In the genomic region with DNA sequence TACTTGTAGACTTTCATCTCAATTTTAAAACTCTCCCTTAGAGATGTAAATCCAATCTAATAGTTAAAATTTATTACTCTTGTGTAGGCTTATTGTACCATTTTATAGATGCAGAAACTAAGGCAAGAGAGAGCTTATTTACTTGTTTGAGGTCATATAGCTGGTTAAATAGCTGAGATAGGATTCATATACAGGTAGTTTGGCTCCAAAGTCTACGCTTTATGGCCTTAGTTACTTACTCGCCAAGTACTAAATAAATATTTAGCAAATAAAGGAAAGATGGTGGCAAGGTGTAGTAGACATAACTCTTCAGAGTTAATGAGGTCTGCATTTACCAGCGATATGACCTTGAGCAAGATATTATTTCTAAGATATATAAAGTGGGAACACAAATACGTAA, we compare ENCODE assay signal across 36 cellular contexts.
"Had no signal": no experiment of that assay in that cellular context is flagged by ENCODE, and none has a peak within 500 bp of the region (broad histone marks: within the 10 kb centered on the region; RNA-seq: fewer than 3 reads in every experiment).

No MANE protein-coding gene starts in this region.

- H3K27ac ChIP-seq: ascending aorta, cardiac muscle cell, VCaP had no signal

- DNase-seq: activated B cell treated with CpG ODN at 0.5 μM for 24 hours; activated CD4-positive, alpha-beta memory T cell treated with anti-CD3 and anti-CD28 coated beads for 36 hours; activated CD4-positive, alpha-beta T cell treated with anti-CD3 and anti-CD28 coated beads for 4 hours; activated CD4-positive, alpha-beta T cell treated with anti-CD3 and anti-CD28 coated beads, Interleukin-2, amount 10 ng/mL, durations not matched to agents 24 days and 14 days; activated CD4-positive, alpha-beta T cell treated with anti-CD3 and anti-CD28 coated beads, Interleukin-2, amount 50 U/mL, for 1 hour; activated CD4-positive, alpha-beta T cell treated with anti-CD3 and anti-CD28 coated beads, Interleukin-2, amount 50 U/mL, for 4 hours; activated CD4-positive, CD25-positive, alpha-beta regulatory T cell treated with anti-CD3 and anti-CD28 coated beads, Interleukin-2, amount 50 U/mL, for 72 hours; activated CD8-positive, alpha-beta memory T cell treated with anti-CD3 and anti-CD28 coated beads, Interleukin-2, amount 50 U/mL, for 48 hours; activated CD8-positive, alpha-beta T cell treated with anti-CD3 and anti-CD28 coated beads for 36 hours; activated effector memory CD4-positive, alpha-beta T cell treated with Interleukin-2 at 50 U/mL for 16 hours; activated gamma-delta T cell; activated naive CD4-positive, alpha-beta T cell treated with anti-CD3 and anti-CD28 coated beads, Interleukin-2, amount 10 ng/mL, durations not matched to agents 7 days and 5 days; activated naive CD4-positive, alpha-beta T cell treated with Interleukin-2 at 50 U/mL for 16 hours; activated naive CD8-positive, alpha-beta T cell treated with anti-CD3 and anti-CD28 coated beads, Interleukin-2, amount 10 ng/mL, durations not matched to agents 7 days and 5 days; activated naive CD8-positive, alpha-beta T cell treated with anti-CD3 and anti-CD28 coated beads, Interleukin-2, amount 50 U/mL, for 24 hours; activated T-cell treated with anti-CD3 and anti-CD28 coated beads, Interleukin-2, amount 50 U/mL, for 24 hours; activated T-cell treated with anti-CD3 and anti-CD28 coated beads, Interleukin-2, amount 50 U/mL, for 48 hours; amygdala; anterior cingulate cortex; caudate nucleus; cerebellar nuclear complex; T-helper 1 cell; T-helper 2 cell; T-helper 9 cell had no signal

- H3K27me3 Mint-ChIP-seq: activated B cell treated with CpG ODN at 0.5 μM for 24 hours; activated CD4-positive, alpha-beta memory T cell treated with anti-CD3 and anti-CD28 coated beads for 36 hours; activated CD4-positive, alpha-beta T cell treated with anti-CD3 and anti-CD28 coated beads, Interleukin-2, amount 10 ng/mL, durations not matched to agents 24 days and 14 days; activated CD8-positive, alpha-beta T cell treated with anti-CD3 and anti-CD28 coated beads for 36 hours; activated naive CD4-positive, alpha-beta T cell treated with anti-CD3 and anti-CD28 coated beads, Interleukin-2, amount 10 ng/mL, durations not matched to agents 7 days and 5 days; activated naive CD4-positive, alpha-beta T cell treated with anti-CD3 and anti-CD28 coated beads, Interleukin-2, amount 50 U/mL, for 24 hours; activated naive CD8-positive, alpha-beta T cell; activated naive CD8-positive, alpha-beta T cell treated with anti-CD3 and anti-CD28 coated beads, Interleukin-2, amount 10 ng/mL, durations not matched to agents 7 days and 5 days; activated naive CD8-positive, alpha-beta T cell treated with anti-CD3 and anti-CD28 coated beads, Interleukin-2, amount 50 U/mL, for 24 hours; activated T-cell treated with anti-CD3 and anti-CD28 coated beads, Interleukin-2, amount 50 U/mL, for 24 hours; brain; central memory CD8-positive, alpha-beta T cell had no signal

- H3K9me3 Mint-ChIP-seq: activated B cell treated with CpG ODN at 0.5 μM for 24 hours; activated CD4-positive, alpha-beta memory T cell treated with anti-CD3 and anti-CD28 coated beads for 36 hours; activated CD4-positive, alpha-beta T cell treated with anti-CD3 and anti-CD28 coated beads, Interleukin-2, amount 10 ng/mL, durations not matched to agents 24 days and 14 days; activated CD8-positive, alpha-beta T cell treated with anti-CD3 and anti-CD28 coated beads for 36 hours; activated naive CD4-positive, alpha-beta T cell treated with anti-CD3 and anti-CD28 coated beads, Interleukin-2, amount 10 ng/mL, durations not matched to agents 7 days and 5 days; activated naive CD4-positive, alpha-beta T cell treated with anti-CD3 and anti-CD28 coated beads, Interleukin-2, amount 50 U/mL, for 24 hours; activated naive CD8-positive, alpha-beta T cell treated with anti-CD3 and anti-CD28 coated beads, Interleukin-2, amount 10 ng/mL, durations not matched to agents 7 days and 5 days; activated naive CD8-positive, alpha-beta T cell treated with anti-CD3 and anti-CD28 coated beads, Interleukin-2, amount 50 U/mL, for 24 hours; activated T-cell treated with anti-CD3 and anti-CD28 coated beads, Interleukin-2, amount 50 U/mL, for 24 hours; activated T-helper 2 cell treated with anti-CD3 and anti-CD28 coated beads, Interferon-gamma antibody, Interleukin-2, Interleukin-4, amounts not matched to agents 10 μg/mL and 5 μg/mL and 100 μg/mL, durations not matched to agents 14 hours and 24 hours and 36 hours; brain; central memory CD8-positive, alpha-beta T cell; T-helper 1 cell treated with Interleukin-12 subunit alpha and Interleukin-12 subunit beta and Interleukin-4 antibody, amounts not matched to agents 30 μg/mL and 1 μg/mL, for 36 hours; T-helper 2 cell treated with Interferon-gamma antibody and Interleukin-4, amounts not matched to agents 5 μg/mL and 100 μg/mL, for 36 hours had no signal

- H3K9me3 ChIP-seq: ascending aorta had no signal

- H3K27ac Mint-ChIP-seq: activated B cell treated with CpG ODN at 0.5 μM for 24 hours; activated CD4-positive, alpha-beta memory T cell treated with anti-CD3 and anti-CD28 coated beads for 36 hours; activated CD4-positive, alpha-beta T cell treated with anti-CD3 and anti-CD28 coated beads, Interleukin-2, amount 10 ng/mL, durations not matched to agents 24 days and 14 days; activated CD8-positive, alpha-beta T cell treated with anti-CD3 and anti-CD28 coated beads for 36 hours; activated naive CD4-positive, alpha-beta T cell treated with anti-CD3 and anti-CD28 coated beads, Interleukin-2, amount 10 ng/mL, durations not matched to agents 7 days and 5 days; activated naive CD4-positive, alpha-beta T cell treated with anti-CD3 and anti-CD28 coated beads, Interleukin-2, amount 50 U/mL, for 24 hours; activated naive CD8-positive, alpha-beta T cell; activated naive CD8-positive, alpha-beta T cell treated with anti-CD3 and anti-CD28 coated beads, Interleukin-2, amount 10 ng/mL, durations not matched to agents 7 days and 5 days; activated naive CD8-positive, alpha-beta T cell treated with anti-CD3 and anti-CD28 coated beads, Interleukin-2, amount 50 U/mL, for 24 hours; activated T-cell treated with anti-CD3 and anti-CD28 coated beads, Interleukin-2, amount 50 U/mL, for 24 hours; activated T-helper 2 cell treated with anti-CD3 and anti-CD28 coated beads, Interferon-gamma antibody, Interleukin-2, Interleukin-4, amounts not matched to agents 10 μg/mL and 5 μg/mL and 100 μg/mL, durations not matched to agents 14 hours and 24 hours and 36 hours; brain; T-helper 1 cell treated with Interleukin-12 subunit alpha and Interleukin-12 subunit beta and Interleukin-4 antibody, amounts not matched to agents 30 μg/mL and 1 μg/mL, for 36 hours; T-helper 2 cell treated with Interferon-gamma antibody and Interleukin-4, amounts not matched to agents 5 μg/mL and 100 μg/mL, for 36 hours had no signal

- H3K4me1 Mint-ChIP-seq: activated B cell treated with CpG ODN at 0.5 μM for 24 hours; activated naive CD4-positive, alpha-beta T cell treated with anti-CD3 and anti-CD28 coated beads, Interleukin-2, amount 10 ng/mL, durations not matched to agents 7 days and 5 days; activated naive CD8-positive, alpha-beta T cell treated with anti-CD3 and anti-CD28 coated beads, Interleukin-2, amount 10 ng/mL, durations not matched to agents 7 days and 5 days; activated naive CD8-positive, alpha-beta T cell treated with anti-CD3 and anti-CD28 coated beads, Interleukin-2, amount 50 U/mL, for 24 hours; central memory CD8-positive, alpha-beta T cell had no signal

- FAIRE-seq: bronchial epithelial cell, TTC549 had no signal

- H3K36me3 Mint-ChIP-seq: activated naive CD4-positive, alpha-beta T cell treated with anti-CD3 and anti-CD28 coated beads, Interleukin-2, amount 10 ng/mL, durations not matched to agents 7 days and 5 days; activated naive CD8-positive, alpha-beta T cell treated with anti-CD3 and anti-CD28 coated beads, Interleukin-2, amount 10 ng/mL, durations not matched to agents 7 days and 5 days; brain had no signal

- H3K36me3 ChIP-seq: ascending aorta, cardiac muscle cell had no signal

- H3K4me3 ChIP-seq: ascending aorta, cardiac muscle cell had no signal

- H3K27me3 ChIP-seq: ascending aorta, cardiac muscle cell had no signal

- ATAC-seq: activated CD8-positive, alpha-beta T cell treated with anti-CD3 and anti-CD28 coated beads for 36 hours; activated naive CD8-positive, alpha-beta T cell treated with anti-CD3 and anti-CD28 coated beads, Interleukin-2, amount 50 U/mL, for 24 hours had no signal

- H3K4me3 Mint-ChIP-seq: activated B cell treated with CpG ODN at 0.5 μM for 24 hours; activated CD4-positive, alpha-beta memory T cell treated with anti-CD3 and anti-CD28 coated beads for 36 hours; activated CD4-positive, alpha-beta T cell treated with anti-CD3 and anti-CD28 coated beads, Interleukin-2, amount 10 ng/mL, durations not matched to agents 24 days and 14 days; activated CD8-positive, alpha-beta T cell treated with anti-CD3 and anti-CD28 coated beads for 36 hours; activated naive CD4-positive, alpha-beta T cell treated with anti-CD3 and anti-CD28 coated beads, Interleukin-2, amount 10 ng/mL, durations not matched to agents 7 days and 5 days; activated naive CD4-positive, alpha-beta T cell treated with anti-CD3 and anti-CD28 coated beads, Interleukin-2, amount 50 U/mL, for 24 hours; activated naive CD8-positive, alpha-beta T cell; activated naive CD8-positive, alpha-beta T cell treated with anti-CD3 and anti-CD28 coated beads, Interleukin-2, amount 10 ng/mL, durations not matched to agents 7 days and 5 days; activated naive CD8-positive, alpha-beta T cell treated with anti-CD3 and anti-CD28 coated beads, Interleukin-2, amount 50 U/mL, for 24 hours; activated T-cell treated with anti-CD3 and anti-CD28 coated beads, Interleukin-2, amount 50 U/mL, for 24 hours; brain; central memory CD8-positive, alpha-beta T cell; T-helper 1 cell treated with Interleukin-12 subunit alpha and Interleukin-12 subunit beta and Interleukin-4 antibody, amounts not matched to agents 30 μg/mL and 1 μg/mL, for 36 hours; T-helper 2 cell treated with Interferon-gamma antibody and Interleukin-4, amounts not matched to agents 5 μg/mL and 100 μg/mL, for 36 hours had no signal
